ENCODE assay signal across 9 cellular contexts in genomic region chr22:22720724-22721261, GRCh38.
DNase-seq lines count a peak whose midpoint lies in the region; ATAC-seq, FAIRE-seq and TF ChIP-seq lines count a peak whose summit lies in the region.
"Had no signal": no experiment of that assay in that cellular context is flagged by ENCODE, and none has a peak within 500 bp of the region (broad histone marks: within the 10 kb centered on the region; RNA-seq: fewer than 3 reads in every experiment).

No MANE protein-coding gene starts in this region.

- H3K79me2 ChIP-seq in osteoblast (ENCODE audit: insufficient read depth, low read length), result no peaks in the 10 kb centered on the region

- no peak overlapping the region for H2AFZ ChIP-seq in osteoblast (ENCODE audit: low read length)

- H3K27me3 ChIP-seq in pancreas (peaks cover 0 to 3% (median 0%) of the 10 kb centered on the region in 4 donors), psoas muscle (ENCODE audit: insufficient read depth in 3 of 3, low read length in 2 of 3) (peaks cover 0 to 14% (median 0%) of the 10 kb centered on the region in 3 donors), osteoblast (ENCODE audit: insufficient read depth, low read length) (no peaks in the 10 kb centered on the region)

- intact Hi-C loops in pancreas (cut with DNase I), result no loop called here
- intact Hi-C loops in psoas muscle (cut with DNase I), result no loop called here

- ATAC-seq in activated CD4-positive, CD25-positive, alpha-beta regulatory T cell treated with anti-CD3 and anti-CD28 coated beads, Interleukin-2, amount 50 U/mL, for 24 hours, result peak; percentile 29 to 48
- ATAC-seq in HG03095 (IDR thresholded peaks at IDR 0.05; ENCODE audit: unreplicated experiment) (peak; percentile 66), pancreas (peak in 3 of 4 donors; percentile 9 to 74 (median 72)), psoas muscle (no peak)

- no peaks in the 10 kb centered on the region for H3K9me3 ChIP-seq in pancreas
- H3K9me3 ChIP-seq in psoas muscle, result no peaks in the 10 kb centered on the region
- no peaks in the 10 kb centered on the region for H3K9me3 ChIP-seq in osteoblast (ENCODE audit: low read depth, low read length)

- FAIRE-seq in pancreas (lab: Jason Lieb, UNC), result no peak

- H3K4me1 ChIP-seq in pancreas (no peaks in the 10 kb centered on the region), psoas muscle (no peaks in the 10 kb centered on the region), osteoblast (ENCODE audit: insufficient read depth, low read length) (peaks cover 18% of the 10 kb centered on the region)

- H3K4me3 ChIP-seq in pancreas (no peak overlapping the region), psoas muscle (no peak overlapping the region), osteoblast (ENCODE audit: insufficient read depth, low read length) (no peak overlapping the region)
- H3K4me3 ChIP-seq: SK-N-MC had no signal

- H3K4me2 ChIP-seq in osteoblast (ENCODE audit: insufficient read depth, low read length), result no peak overlapping the region

- no peaks in the 10 kb centered on the region for H4K20me1 ChIP-seq in osteoblast (ENCODE audit: insufficient read depth, low read length)

- H3K36me3 ChIP-seq in pancreas, result no peaks in the 10 kb centered on the region
- H3K36me3 ChIP-seq in psoas muscle (ENCODE audit: insufficient read depth in 1 of 2, low read depth in 1 of 2), result no peaks in the 10 kb centered on the region
- H3K36me3 ChIP-seq in osteoblast (ENCODE audit: insufficient read depth, low read length), result no peaks in the 10 kb centered on the region

- TF ChIP-seq CTCF in pancreas (IDR thresholded peaks at IDR 0.05), result no peak
- no peak for TF ChIP-seq CTCF in psoas muscle (IDR thresholded peaks at IDR 0.05)
- no peak for TF ChIP-seq CTCF in osteoblast (IDR thresholded peaks at IDR 0.05; ENCODE audit: extremely low read depth, low read depth, low read length)

- 68 to 73% methylated on average over 6 of the region's 6 CpGs for WGBS in pancreas, 2 donors
- 65 to 77% (median 73%) methylated on average over 6 of the region's 6 CpGs for WGBS in psoas muscle, 3 donors

- peak overlapping the region in 2 of 4 donors; percentile 19 to 38 for H3K27ac ChIP-seq in pancreas
- no peak overlapping the region for H3K27ac ChIP-seq in psoas muscle
- H3K27ac ChIP-seq in osteoblast (ENCODE audit: low read depth, low read length), result no peak overlapping the region
- H3K27ac ChIP-seq: SK-N-MC had no signal

- DNase-seq in activated CD4-positive, CD25-positive, alpha-beta regulatory T cell (lab: John Stamatoyannopoulos, UW), result no peak
- DNase-seq in amniotic epithelial cell (ENCODE audit: low read depth) (peak; percentile 46), pancreas (no peak), psoas muscle (no peak), osteoblast (ENCODE audit: insufficient read length, low spot score, missing footprints) (no peak), NCI-H1436 (lab: John Stamatoyannopoulos, UW) (no peak)

Comparison
In these comparisons a context has a peak if more than half of its experiments do, and no peak if none do; other contexts are left out.
1. ATAC-seq: peak in activated CD4-positive, CD25-positive, alpha-beta regulatory T cell treated with anti-CD3 and anti-CD28 coated beads, Interleukin-2, amount 50 U/mL, for 24 hours (2 of 2), HG03095 (single experiment) and pancreas (3 of 4); none in psoas muscle (0 of 4).